Comparison of ENCODE assay signal across 17 cellular contexts in the genomic region with DNA sequence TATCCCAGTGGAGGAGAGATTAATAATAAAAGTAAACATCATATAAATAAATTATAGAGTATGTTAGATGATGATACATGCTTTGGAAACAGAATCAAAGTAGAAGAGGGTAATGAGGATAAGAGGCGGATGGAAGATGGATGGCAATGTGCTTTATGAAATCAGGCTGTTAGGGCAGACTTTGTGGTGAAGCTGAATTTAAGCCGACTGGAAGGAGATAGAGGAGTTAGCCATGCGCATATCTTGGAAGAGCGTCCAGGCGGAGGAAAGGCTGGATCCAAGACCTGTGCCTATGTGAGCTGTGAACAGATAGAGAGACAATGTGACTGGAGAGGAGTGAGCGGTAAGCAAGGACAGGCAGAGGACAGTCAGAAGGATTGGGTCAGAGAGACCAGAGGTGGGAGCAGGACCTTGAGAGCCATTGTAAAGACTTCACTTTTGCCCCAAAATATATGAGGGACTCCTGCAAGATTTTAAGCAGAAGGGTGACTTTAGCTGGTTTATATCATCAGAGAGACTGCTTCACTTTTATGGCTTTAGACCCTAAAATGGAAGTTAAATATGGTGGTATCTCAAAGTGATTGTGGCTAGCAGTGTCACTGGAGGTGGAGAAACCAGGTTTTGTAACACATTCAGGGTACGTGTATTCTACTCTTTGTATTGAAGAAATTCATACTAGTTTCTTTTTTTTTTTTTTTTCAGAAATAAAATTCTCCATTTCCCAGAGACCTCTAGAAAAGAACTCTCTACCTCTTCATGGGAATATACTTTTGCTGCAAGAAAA.
A peak's percentile ranks its signal among the peaks of the same experiment; 100 is the strongest.
DNase-seq lines count a peak whose midpoint lies in the region; ATAC-seq and TF ChIP-seq lines count a peak whose summit lies in the region.
"Had no signal": no experiment of that assay in that cellular context is flagged by ENCODE, and none has a peak within 500 bp of the region (broad histone marks: within the 10 kb centered on the region; RNA-seq: fewer than 3 reads in every experiment).

No MANE protein-coding gene starts in this region.

- ATAC-seq in heart left ventricle (no peak), Right ventricle myocardium inferior (no peak)
- ATAC-seq: K562, PC-3 had no signal

- no peak for DNase-seq in heart left ventricle
- no peak for DNase-seq in Right ventricle myocardium inferior (ENCODE audit: missing footprints)
- DNase-seq in stomach, result no peak
- DNase-seq in ecto neural progenitor cell (ENCODE audit: low spot score), result no peak
- DNase-seq in SJCRH30, result no peak
- no peak for DNase-seq in NOMO-1 treated with DMSO at 0.1 percent for 48 hours (lab: John Stamatoyannopoulos, UW; ENCODE audit: unreplicated experiment)
- DNase-seq: C1 segment of cervical spinal cord, DMS153, EL, H7, NCI-H1048, NCI-H226, PC-3 had no signal

- intact Hi-C loops in heart left ventricle (cut with DNase I), result no loop called here
- intact Hi-C loops in Right ventricle myocardium inferior (cut with DNase I), result no loop called here
- intact Hi-C loops in stomach (cut with DNase I; ENCODE audit: low total_unique reads), result no loop called here

- H3K4me3 Mint-ChIP-seq in brain (peak overlapping the region in 1 of 5 experiments; percentile 3), nephron (peak overlapping the region in 2 of 3 experiments; percentile 5 to 20)

- TF ChIP-seq EP300 in stomach (IDR thresholded peaks at IDR 0.05), result no peak

- H3K9me3 ChIP-seq in heart left ventricle, result no peaks in the 10 kb centered on the region
- H3K9me3 ChIP-seq in stomach, result no peaks in the 10 kb centered on the region
- no peaks in the 10 kb centered on the region for H3K9me3 ChIP-seq in SJCRH30 (replicated peaks)

- TF ChIP-seq CTCF in heart left ventricle (IDR thresholded peaks at IDR 0.05) (no peak), brain (conservative IDR thresholded peaks at IDR 0.05) (no peak), nephron (IDR thresholded peaks at IDR 0.05; ENCODE audit: unreplicated experiment in 3 of 3) (no peak), stomach (IDR thresholded peaks at IDR 0.05) (no peak)

- WGBS in heart left ventricle, 4 donors, result 84 to 92% (median 87%) methylated on average over 7 of the region's 7 CpGs
- WGBS in stomach, 5 donors, result 82 to 91% (median 87%) methylated on average over 7 of the region's 7 CpGs

- H3K4me1 Mint-ChIP-seq in brain (peaks cover 21% of the 10 kb centered on the region), nephron (peaks cover 31% of the 10 kb centered on the region)

- H3K27ac ChIP-seq in heart left ventricle (peak overlapping the region in 8 of 12 donors; percentile 4 to 68 (median 44)), stomach (peak overlapping the region in 3 of 5 donors; percentile 2 to 63 (median 47)), SJCRH30 (no peak overlapping the region)
- H3K27ac ChIP-seq: 22Rv1 had no signal

- H3K27me3 ChIP-seq in heart left ventricle (no peaks in the 10 kb centered on the region), stomach (no peaks in the 10 kb centered on the region), SJCRH30 (no peaks in the 10 kb centered on the region)

- no peak overlapping the region for H3K4me3 ChIP-seq in heart left ventricle
- no peak overlapping the region for H3K4me3 ChIP-seq in stomach
- no peak overlapping the region for H3K4me3 ChIP-seq in SJCRH30
- H3K4me3 ChIP-seq: K562 had no signal

- H3K36me3 ChIP-seq in heart left ventricle (no peaks in the 10 kb centered on the region), stomach (no peaks in the 10 kb centered on the region), SJCRH30 (no peaks in the 10 kb centered on the region)

- peak overlapping the region in 4 of 5 experiments; percentile 22 to 81 (median 52) for H3K27ac Mint-ChIP-seq in brain
- peak overlapping the region; percentile 86 to 95 (median 92) for H3K27ac Mint-ChIP-seq in nephron

- H3K9me3 Mint-ChIP-seq in brain, result peaks cover 0 to 3% (median 0%) of the 10 kb centered on the region in 5 experiments
- H3K9me3 Mint-ChIP-seq in nephron, result no peaks in the 10 kb centered on the region

- H3K27me3 Mint-ChIP-seq in brain (peaks cover 5% of the 10 kb centered on the region), nephron (ENCODE audit: low read depth) (no peaks in the 10 kb centered on the region)

- H3K36me3 Mint-ChIP-seq in brain (no peaks in the 10 kb centered on the region), nephron (ENCODE audit: low read depth) (no peaks in the 10 kb centered on the region)

- peaks cover 0 to 27% (median 0%) of the 10 kb centered on the region in 12 donors for H3K4me1 ChIP-seq in heart left ventricle
- no peaks in the 10 kb centered on the region for H3K4me1 ChIP-seq in stomach
- peaks cover 5% of the 10 kb centered on the region; the same call in 1 of the 2 replicates for H3K4me1 ChIP-seq in SJCRH30

- no peak for TF ChIP-seq POLR2A in heart left ventricle (IDR thresholded peaks at IDR 0.05)
- no peak for TF ChIP-seq POLR2A in stomach (IDR thresholded peaks at IDR 0.05)
